Comparison of ENCODE assay signal across 8 cellular contexts in genomic region chr3:39146611-39147373, GRCh38. TPM values are rescaled to one million over a fixed set of nuclear protein-coding genes. Genes with fewer than 3 reads are reported as not detected.
DNase-seq lines count a peak whose midpoint lies in the region; ATAC-seq, FAIRE-seq and TF ChIP-seq lines count a peak whose summit lies in the region.

No MANE protein-coding gene starts in this region.

- peak; percentile 26 for ATAC-seq in GM21717 (IDR thresholded peaks at IDR 0.05; ENCODE audit: unreplicated experiment)
- ATAC-seq in GM18520 (IDR thresholded peaks at IDR 0.05; ENCODE audit: unreplicated experiment), result no peak

- H3K9me3 Mint-ChIP-seq in progenitor cell of endocrine pancreas (ENCODE audit: low read depth), result no peaks in the 10 kb centered on the region

- no peaks in the 10 kb centered on the region for H3K27me3 Mint-ChIP-seq in progenitor cell of endocrine pancreas

- DNase-seq in AML-193 (lab: John Stamatoyannopoulos, UW) (peak; percentile 62 to 64), RCC 7860 (ENCODE audit: low spot score) (peak; percentile 90), globus pallidus (ENCODE audit: low spot score) (peak; percentile 34), progenitor cell of endocrine pancreas (ENCODE audit: low spot score, unreplicated experiment) (no peak), urothelium cell line (ENCODE audit: low spot score) (peak; percentile 81)
- peak; percentile 22 to 51 (median 34) for DNase-seq in activated naive CD4-positive, alpha-beta T cell (lab: John Stamatoyannopoulos, UW)

- H3K4me1 Mint-ChIP-seq in progenitor cell of endocrine pancreas (ENCODE audit: low read depth), result peaks cover 54% of the 10 kb centered on the region

- TF ChIP-seq CTCF in progenitor cell of endocrine pancreas (IDR thresholded peaks at IDR 0.05; ENCODE audit: unreplicated experiment), result no peak

- H3K36me3 Mint-ChIP-seq in progenitor cell of endocrine pancreas (ENCODE audit: insufficient read depth), result peaks cover 6% of the 10 kb centered on the region

- no peak overlapping the region for H3K4me3 Mint-ChIP-seq in progenitor cell of endocrine pancreas (ENCODE audit: low read depth)

- peak overlapping the region; percentile 81 for H3K27ac Mint-ChIP-seq in progenitor cell of endocrine pancreas

- FAIRE-seq in RCC 7860 (lab: Jason Lieb, UNC) (peak; percentile 14), urothelium cell line (lab: Jason Lieb, UNC) (peak; percentile 93)

RNA-seq across cellular contexts. Expression of gene CSRNP1, which starts 6.6 kb away (rescaled TPM):
- 6.6 and 6.7 TPM in 2 replicates for total RNA-seq in progenitor cell of endocrine pancreas

RNA-seq across cellular contexts. Expression of gene TTC21A, which starts 39.3 kb away (rescaled TPM):
- total RNA-seq in progenitor cell of endocrine pancreas, result 16.1 and 17.2 TPM in 2 replicates

RNA-seq across cellular contexts. Expression of gene GORASP1, which starts 39.4 kb away (rescaled TPM):
- 64.3 and 72.8 TPM in 2 replicates for total RNA-seq in progenitor cell of endocrine pancreas

RNA-seq across cellular contexts. Expression of gene XIRP1, which starts 45.6 kb away (rescaled TPM):
- total RNA-seq in progenitor cell of endocrine pancreas, result 0.16 TPM in 1 of 2 replicates, not detected in the other
